Comparison of ENCODE assay signal across 16 cellular contexts in genomic region chr17:80123791-80124190, GRCh38. TPM values are rescaled to one million over a fixed set of nuclear protein-coding genes. Genes with fewer than 3 reads are reported as not detected.
DNase-seq lines count a peak whose midpoint lies in the region; TF ChIP-seq lines count a peak whose summit lies in the region.
"Had no signal": no experiment of that assay in that cellular context is flagged by ENCODE, and none has a peak within 500 bp of the region (broad histone marks: within the 10 kb centered on the region; RNA-seq: fewer than 3 reads in every experiment).

No MANE protein-coding gene starts in this region.

- intact Hi-C loops in ascending aorta (cut with DNase I), result no loop called here

- H3K27me3 ChIP-seq in Loucy (ENCODE audit: insufficient read depth, low read length, poor library complexity, severe bottlenecking), result no peaks in the 10 kb centered on the region
- no peaks in the 10 kb centered on the region for H3K27me3 ChIP-seq in ascending aorta
- H3K27me3 ChIP-seq: upper lobe of right lung had no signal

- H3K4me1 ChIP-seq in Loucy (ENCODE audit: insufficient read depth, low read length, poor library complexity, severe bottlenecking) (no peaks in the 10 kb centered on the region), ascending aorta (no peaks in the 10 kb centered on the region)
- H3K4me1 ChIP-seq: upper lobe of right lung had no signal

- H3K9me3 Mint-ChIP-seq in nephron, result no peaks in the 10 kb centered on the region

- H3K36me3 ChIP-seq in Loucy (ENCODE audit: insufficient read depth, low read length) (no peaks in the 10 kb centered on the region), ascending aorta (peaks cover 0 to 3% of the 10 kb centered on the region in 2 donors)
- H3K36me3 ChIP-seq: upper lobe of right lung had no signal

- H3K4me2 ChIP-seq in Loucy (ENCODE audit: low read depth, low read length, poor library complexity, severe bottlenecking), result no peak overlapping the region

- peak overlapping the region in 2 of 3 experiments; percentile 42 to 43 for H3K27ac Mint-ChIP-seq in nephron
- H3K27ac Mint-ChIP-seq: activated CD4-positive, alpha-beta T cell treated with anti-CD3 and anti-CD28 coated beads for 36 hours; B cell; naive B cell had no signal

- no peaks in the 10 kb centered on the region for H3K79me2 ChIP-seq in Loucy (ENCODE audit: insufficient read depth, low read length)

- H2AFZ ChIP-seq in Loucy (ENCODE audit: low read length), result peak overlapping the region; percentile 49; the same call in 1 of the 2 replicates

- no peaks in the 10 kb centered on the region for H3K9me3 ChIP-seq in Loucy (ENCODE audit: insufficient read depth, low read depth, low read length)
- no peaks in the 10 kb centered on the region for H3K9me3 ChIP-seq in ascending aorta
- H3K9me3 ChIP-seq: upper lobe of right lung had no signal

- no peaks in the 10 kb centered on the region for H3K36me3 Mint-ChIP-seq in nephron (ENCODE audit: low read depth)
- H3K36me3 Mint-ChIP-seq: naive B cell had no signal

- peaks cover 7% of the 10 kb centered on the region for H3K4me1 Mint-ChIP-seq in nephron
- H3K4me1 Mint-ChIP-seq: activated CD4-positive, alpha-beta T cell treated with anti-CD3 and anti-CD28 coated beads for 36 hours; B cell; naive B cell had no signal

- TF ChIP-seq CTCF in Loucy (conservative IDR thresholded peaks at IDR 0.05; ENCODE audit: low read length), result no peak
- TF ChIP-seq CTCF in nephron (IDR thresholded peaks at IDR 0.05; ENCODE audit: unreplicated experiment in 3 of 3), result no peak
- TF ChIP-seq CTCF in ascending aorta (IDR thresholded peaks at IDR 0.05), result no peak

- no peak overlapping the region for H3K4me3 ChIP-seq in Loucy (ENCODE audit: low read length, poor library complexity, severe bottlenecking)
- no peak overlapping the region for H3K4me3 ChIP-seq in ascending aorta
- H3K4me3 ChIP-seq: SK-N-MC, upper lobe of right lung had no signal

- H3K27me3 Mint-ChIP-seq in nephron (ENCODE audit: low read depth), result no peaks in the 10 kb centered on the region

- H3K27ac ChIP-seq in ascending aorta, result no peak overlapping the region
- H3K27ac ChIP-seq: SK-N-MC, upper lobe of right lung had no signal

- H3K4me3 Mint-ChIP-seq in nephron, result no peak overlapping the region
- H3K4me3 Mint-ChIP-seq: activated CD4-positive, alpha-beta T cell treated with anti-CD3 and anti-CD28 coated beads for 36 hours; B cell; naive B cell had no signal

- no peaks in the 10 kb centered on the region for H4K20me1 ChIP-seq in Loucy (ENCODE audit: insufficient read depth, low read length, poor library complexity, severe bottlenecking)

- DNase-seq in AG20443 (ENCODE audit: low spot score) (peak; percentile 58), dermis blood vessel endothelial cell (peak; percentile 13), ascending aorta (ENCODE audit: low spot score in 2 of 2) (no peak), occipital lobe (lab: John Stamatoyannopoulos, UW) (no peak), NCI-H2081 treated with DMSO at 0.1 percent for 48 hours (lab: John Stamatoyannopoulos, UW) (no peak), inferior parietal cortex (ENCODE audit: extremely low spot score) (no peak)
- DNase-seq: activated CD4-positive, alpha-beta T cell treated with anti-CD3 and anti-CD28 coated beads for 36 hours; naive B cell; NCI-H748 treated with DMSO at 0.1 percent for 48 hours; stimulated activated CD4-positive, alpha-beta T cell treated with anti-CD3 and anti-CD28 coated beads, Interleukin-12 subunit alpha, Interleukin-12 subunit beta, amount 100 ng/mL, for 4 hours; upper lobe of right lung had no signal

- H3K9ac ChIP-seq in Loucy (ENCODE audit: low read depth, low read length, poor library complexity, severe bottlenecking), result no peak overlapping the region

- H3K9me2 ChIP-seq in Loucy (replicated peaks; ENCODE audit: low read depth, low read length), result no peaks in the 10 kb centered on the region

- H3F3A ChIP-seq in Loucy (ENCODE audit: low read depth), result no peaks in the 10 kb centered on the region

RNA-seq across cellular contexts. Expression of gene GAA, which starts 22.4 kb away (rescaled TPM):
- total RNA-seq in dermis blood vessel endothelial cell (47.7 and 52.4 TPM in 2 replicates), ascending aorta (91.6 TPM), occipital lobe (14.3 TPM)

RNA-seq across cellular contexts. Expression of gene EIF4A3, which starts 23.1 kb away (rescaled TPM):
- total RNA-seq in dermis blood vessel endothelial cell (99.6 and 235 TPM in 2 replicates), ascending aorta (78.9 TPM), occipital lobe (64.4 TPM)

RNA-seq across cellular contexts. Expression of gene CARD14, which starts 46.0 kb away (rescaled TPM):
- total RNA-seq in dermis blood vessel endothelial cell (0.34 and 1.1 TPM in 2 replicates), ascending aorta (1.1 TPM), occipital lobe (0.31 TPM)
- total RNA-seq: activated CD4-positive, alpha-beta T cell treated with anti-CD3 and anti-CD28 coated beads for 36 hours; B cell; cardiac septum had no signal

Comparison
In these comparisons a context has a peak if more than half of its experiments do, and no peak if none do; other contexts are left out.
1. DNase-seq: peak in AG20443 (single experiment) and dermis blood vessel endothelial cell (single experiment); none in ascending aorta (0 of 2), occipital lobe (single experiment), NCI-H2081 treated with DMSO at 0.1 percent for 48 hours (single experiment) and inferior parietal cortex (single experiment).